ENCODE assay signal across 17 cellular contexts in genomic region chr2:15969214-15969613, GRCh38. TPM values are rescaled to one million over a fixed set of nuclear protein-coding genes. Genes with fewer than 3 reads are reported as not detected.
"Had no signal": no experiment of that assay in that cellular context is flagged by ENCODE, and none has a peak within 500 bp of the region (broad histone marks: within the 10 kb centered on the region; RNA-seq: fewer than 3 reads in every experiment).

No MANE protein-coding gene starts in this region.

- H3K9me3 ChIP-seq: colonic mucosa, esophagus squamous epithelium, gastroesophageal sphincter, mucosa of descending colon, sigmoid colon, suprapubic skin, tibial artery had no signal

- H3K4me1 ChIP-seq: colonic mucosa, sigmoid colon, suprapubic skin, tibial artery had no signal

- H3K4me3 Mint-ChIP-seq: natural killer cell, neural crest cell had no signal

- H3K36me3 ChIP-seq: colonic mucosa, esophagus squamous epithelium, gastroesophageal sphincter, sigmoid colon, suprapubic skin, tibial artery had no signal

- ATAC-seq: gastroesophageal sphincter, left lobe of liver, mucosa of descending colon, natural killer cell had no signal

- DNase-seq: colonic mucosa; dermis blood vessel endothelial cell; esophagus squamous epithelium; foreskin fibroblast; glutamatergic neuron; mammary epithelial cell; mucosa of descending colon; natural killer cell; sigmoid colon; stimulated activated CD4-positive, alpha-beta T cell treated with anti-CD3 and anti-CD28 coated beads, Interleukin-12 subunit alpha, Interleukin-12 subunit beta, amount 100 ng/mL, for 4 hours; stimulated activated naive CD4-positive, alpha-beta T cell; tibial artery had no signal

- H3K9me3 Mint-ChIP-seq: natural killer cell, neural crest cell had no signal

- H3K27ac ChIP-seq: colonic mucosa, esophagus squamous epithelium, gastroesophageal sphincter, sigmoid colon, skin epidermis, suprapubic skin, tibial artery had no signal

- H3K36me3 Mint-ChIP-seq: natural killer cell had no signal

- H3K27me3 ChIP-seq: colonic mucosa, sigmoid colon, suprapubic skin had no signal

- H3K4me3 ChIP-seq: colonic mucosa, esophagus squamous epithelium, gastroesophageal sphincter, mucosa of descending colon, sigmoid colon, skin epidermis, suprapubic skin, tibial artery had no signal

RNA-seq across cellular contexts. Expression of gene MYCN, which starts 28.9 kb away (rescaled TPM):
- polyA plus RNA-seq: mammary epithelial cell had no signal
